In the genomic region with DNA sequence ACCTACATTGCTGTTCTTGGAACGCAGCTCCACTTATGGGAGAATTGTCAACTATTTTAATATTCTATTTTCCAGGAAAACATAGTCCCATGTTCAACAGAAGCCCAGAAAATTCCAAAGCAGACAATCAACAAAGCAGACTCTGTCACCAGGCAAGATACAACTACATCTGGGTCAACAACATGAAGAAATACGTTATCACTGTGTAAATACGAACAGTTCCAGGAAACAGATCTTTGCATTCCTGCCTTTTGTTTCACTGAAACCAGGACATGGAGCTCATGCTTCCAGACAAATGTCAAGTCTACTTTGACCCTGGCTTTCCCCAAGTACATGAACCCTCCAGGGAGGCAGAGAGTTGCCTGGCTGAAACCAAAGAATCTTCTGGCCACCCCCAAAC, we compare ENCODE assay signal across 1 cellular context.
TF ChIP-seq lines count a peak whose summit lies in the region.

No MANE protein-coding gene starts in this region.

TF ChIP-seq in HepG2, 621 proteins besides CTCF, POLR2A, EP300 and RAD21 (continued from another document):
- TF ChIP-seq PCBP1 (IDR thresholded peaks at IDR 0.05; ENCODE audit: borderline replicate concordance, low read depth, low read length), result no peak
- no peak for TF ChIP-seq CAMTA2 (CRISPR knock-in tag; IDR thresholded peaks at IDR 0.05; ENCODE audit: borderline replicate concordance)
- TF ChIP-seq ZNF790 (CRISPR knock-in tag; IDR thresholded peaks at IDR 0.05; ENCODE audit: borderline replicate concordance), result no peak
- TF ChIP-seq EHMT2 (IDR thresholded peaks at IDR 0.05; ENCODE audit: borderline replicate concordance, low read depth, low read length), result no peak
- peak; percentile 87 for TF ChIP-seq HHEX (CRISPR knock-in tag; IDR thresholded peaks at IDR 0.05)
- no peak for TF ChIP-seq ZNF883 (CRISPR knock-in tag; IDR thresholded peaks at IDR 0.05; ENCODE audit: not compliant biosample characterization)
- no peak for TF ChIP-seq TEAD2 (CRISPR knock-in tag; IDR thresholded peaks at IDR 0.05)
- no peak for TF ChIP-seq ZNF20 (CRISPR knock-in tag; IDR thresholded peaks at IDR 0.05)
- 0 out of 2 replicates have a peak, but pooled peaks have one; percentile 26 for TF ChIP-seq ZNF441 (CRISPR knock-in tag; IDR thresholded peaks at IDR 0.05; ENCODE audit: borderline replicate concordance)
- TF ChIP-seq ZNF230 (CRISPR knock-in tag; IDR thresholded peaks at IDR 0.05), result no peak
- no peak for TF ChIP-seq CENPX (CRISPR knock-in tag; IDR thresholded peaks at IDR 0.05)
- no peak for TF ChIP-seq ZNF567 (CRISPR knock-in tag; IDR thresholded peaks at IDR 0.05; ENCODE audit: borderline replicate concordance)
- no peak for TF ChIP-seq ZNF589 (CRISPR knock-in tag; conservative IDR thresholded peaks at IDR 0.05)
- TF ChIP-seq, protein P1, sequence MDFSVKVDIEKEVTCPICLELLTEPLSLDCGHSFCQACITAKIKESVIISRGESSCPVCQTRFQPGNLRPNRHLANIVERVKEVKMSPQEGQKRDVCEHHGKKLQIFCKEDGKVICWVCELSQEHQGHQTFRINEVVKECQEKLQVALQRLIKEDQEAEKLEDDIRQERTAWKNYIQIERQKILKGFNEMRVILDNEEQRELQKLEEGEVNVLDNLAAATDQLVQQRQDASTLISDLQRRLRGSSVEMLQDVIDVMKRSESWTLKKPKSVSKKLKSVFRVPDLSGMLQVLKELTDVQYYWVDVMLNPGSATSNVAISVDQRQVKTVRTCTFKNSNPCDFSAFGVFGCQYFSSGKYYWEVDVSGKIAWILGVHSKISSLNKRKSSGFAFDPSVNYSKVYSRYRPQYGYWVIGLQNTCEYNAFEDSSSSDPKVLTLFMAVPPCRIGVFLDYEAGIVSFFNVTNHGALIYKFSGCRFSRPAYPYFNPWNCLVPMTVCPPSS (IDR thresholded peaks at IDR 0.05), result no peak
- peak; percentile 91 for TF ChIP-seq SIX4 (CRISPR knock-in tag; IDR thresholded peaks at IDR 0.05)
- no peak; the same call in 1 of the 2 replicates for TF ChIP-seq ARID4A (CRISPR knock-in tag; IDR thresholded peaks at IDR 0.05; ENCODE audit: borderline replicate concordance)
- no peak for TF ChIP-seq ZNF75D (CRISPR knock-in tag; IDR thresholded peaks at IDR 0.05; ENCODE audit: borderline replicate concordance)
- TF ChIP-seq TOPORS (CRISPR knock-in tag; IDR thresholded peaks at IDR 0.05), result no peak
- TF ChIP-seq SRF (IDR thresholded peaks at IDR 0.05; ENCODE audit: low read depth, low read length), result no peak
